ENCODE assay signal across 33 cellular contexts in genomic region chr16:20329392-20330138, GRCh38. TPM values are rescaled to one million over a fixed set of nuclear protein-coding genes. Genes with fewer than 3 reads are reported as not detected.
"Had no signal": no experiment of that assay in that cellular context is flagged by ENCODE, and none has a peak within 500 bp of the region (broad histone marks: within the 10 kb centered on the region; RNA-seq: fewer than 3 reads in every experiment).

No MANE protein-coding gene starts in this region.

- FAIRE-seq: colon, endothelial cell of umbilical vein, islet of Langerhans, keratinocyte had no signal

- H3K4me3 ChIP-seq: coronary artery, dorsolateral prefrontal cortex, esophagus squamous epithelium, gastrocnemius medialis, heart right ventricle, left lung, lower lobe of right lung, mucosa of descending colon had no signal

- H3K27ac ChIP-seq: coronary artery, dorsolateral prefrontal cortex, esophagus squamous epithelium, gastrocnemius medialis, heart right ventricle, left lung, lower lobe of right lung had no signal

- ATAC-seq: esophagus mucosa, gastrocnemius medialis, heart right ventricle, left cardiac atrium, left lung, left ventricle myocardium superior, lower lobe of right lung, mucosa of descending colon had no signal

- DNase-seq: dermis blood vessel endothelial cell; dorsolateral prefrontal cortex; effector CD4-positive, alpha-beta T cell; effector memory CD4-positive, alpha-beta T cell; esophagus squamous epithelium; foreskin fibroblast; foreskin melanocyte; gastrocnemius medialis; glutamatergic neuron; head of caudate nucleus; heart right ventricle; hippocampal formation; left cardiac atrium; left lung; left ventricle myocardium superior; lower lobe of right lung; mesenchymal stem cell; mucosa of descending colon; naive B cell had no signal

- H3K4me1 ChIP-seq: esophagus squamous epithelium, gastrocnemius medialis, heart right ventricle, left lung, lower lobe of right lung had no signal

- H3K27me3 ChIP-seq: esophagus squamous epithelium, gastrocnemius medialis had no signal

- H3K36me3 ChIP-seq: esophagus squamous epithelium, gastrocnemius medialis, heart right ventricle, left lung, lower lobe of right lung had no signal

- H3K9me3 ChIP-seq: esophagus squamous epithelium, gastrocnemius medialis, heart right ventricle, left lung, lower lobe of right lung, mucosa of descending colon had no signal

RNA-seq across cellular contexts. Expression of gene GP2, which starts 2.3 kb away (rescaled TPM):
- total RNA-seq: dermis blood vessel endothelial cell, dorsolateral prefrontal cortex, endothelial cell of umbilical vein, epithelial cell of proximal tubule, esophagus mucosa, esophagus squamous epithelium, gastrocnemius medialis, glomerular endothelial cell, kidney epithelial cell, left cardiac atrium, left lung, left ventricle myocardium superior, lung microvascular endothelial cell, mesothelial cell of epicardium, myocyte had no signal
- polyA plus RNA-seq: endothelial cell of umbilical vein, keratinocyte had no signal

RNA-seq across cellular contexts. Expression of gene UMOD, which starts 22.9 kb away (rescaled TPM):
- total RNA-seq: dermis blood vessel endothelial cell, dorsolateral prefrontal cortex, endothelial cell of umbilical vein, epithelial cell of proximal tubule, esophagus mucosa, esophagus squamous epithelium, gastrocnemius medialis, glomerular endothelial cell, heart right ventricle, kidney epithelial cell, left cardiac atrium, left lung, left ventricle myocardium superior, lower leg skin, lower lobe of right lung, lung microvascular endothelial cell, mesenteric fat pad, mesothelial cell of epicardium, mucosa of descending colon, myocyte had no signal
- polyA plus RNA-seq: endothelial cell of umbilical vein, heart right ventricle, keratinocyte had no signal
